15 cellular contexts compared by ENCODE assay signal in genomic region chr13:112891477-112892401, GRCh38.
DNase-seq lines count a peak whose midpoint lies in the region; ATAC-seq and TF ChIP-seq lines count a peak whose summit lies in the region.
"Had no signal": no experiment of that assay in that cellular context is flagged by ENCODE, and none has a peak within 500 bp of the region (broad histone marks: within the 10 kb centered on the region; RNA-seq: fewer than 3 reads in every experiment).

No MANE protein-coding gene starts in this region.

- no peaks in the 10 kb centered on the region for H3K79me2 ChIP-seq in neural cell (replicated peaks; ENCODE audit: insufficient read depth, low read length)

- TF ChIP-seq RAD21 in neural cell (conservative IDR thresholded peaks at IDR 0.05) = no peak

- H3K27me3 Mint-ChIP-seq in activated CD8-positive, alpha-beta memory T cell treated with anti-CD3 and anti-CD28 coated beads, Interleukin-2, amount 10 ng/mL, durations not matched to agents 7 days and 5 days = peaks cover 30% of the 10 kb centered on the region

- no peaks in the 10 kb centered on the region for H3K9me3 Mint-ChIP-seq in activated CD8-positive, alpha-beta memory T cell treated with anti-CD3 and anti-CD28 coated beads, Interleukin-2, amount 10 ng/mL, durations not matched to agents 7 days and 5 days (ENCODE audit: low read depth)
- H3K9me3 Mint-ChIP-seq: activated T-helper 2 cell treated with anti-CD3 and anti-CD28 coated beads, Interferon-gamma antibody, Interleukin-2, Interleukin-4, amounts not matched to agents 10 μg/mL and 5 μg/mL and 100 μg/mL, durations not matched to agents 14 hours and 24 hours and 36 hours; stimulated activated naive CD8-positive, alpha-beta T cell treated with anti-CD3 and anti-CD28 coated beads, Interleukin-15, amount 100 ng/mL, for 72 hours had no signal

- H3K4me3 ChIP-seq in endocrine pancreas (ENCODE audit: control insufficient read depth, insufficient read depth, low read length) = no peak overlapping the region
- peak overlapping the region; percentile 44 for H3K4me3 ChIP-seq in neural cell (ENCODE audit: low read length)
- H3K4me3 ChIP-seq: breast epithelium, Peyer's patch had no signal

- H3K9me3 ChIP-seq in endocrine pancreas (ENCODE audit: control insufficient read depth, low read length) = no peaks in the 10 kb centered on the region
- no peaks in the 10 kb centered on the region for H3K9me3 ChIP-seq in neural cell (ENCODE audit: low read length)
- H3K9me3 ChIP-seq: breast epithelium, Peyer's patch had no signal

- no peaks in the 10 kb centered on the region for H4K20me1 ChIP-seq in neural cell (ENCODE audit: insufficient read depth)

- no peak for TF ChIP-seq EP300 in neural cell (conservative IDR thresholded peaks at IDR 0.05; ENCODE audit: poor library complexity, severe bottlenecking)

- no peak overlapping the region for H3K27ac ChIP-seq in neural cell (ENCODE audit: low read length)
- H3K27ac ChIP-seq: breast epithelium, Peyer's patch had no signal

- H3F3A ChIP-seq in neural cell (ENCODE audit: insufficient read depth, low read length, poor library complexity, severe bottlenecking) = no peaks in the 10 kb centered on the region

- H3K4me1 ChIP-seq in endocrine pancreas (ENCODE audit: control insufficient read depth, insufficient read depth, low read length) = no peaks in the 10 kb centered on the region

- peaks cover 2% of the 10 kb centered on the region for H3K4me1 Mint-ChIP-seq in activated CD8-positive, alpha-beta memory T cell treated with anti-CD3 and anti-CD28 coated beads, Interleukin-2, amount 10 ng/mL, durations not matched to agents 7 days and 5 days

- H3K27me3 ChIP-seq in endocrine pancreas (ENCODE audit: control insufficient read depth, insufficient read depth, low read length) (no peaks in the 10 kb centered on the region), neural cell (ENCODE audit: insufficient read depth, low read depth, low read length) (no peaks in the 10 kb centered on the region)
- H3K27me3 ChIP-seq: Peyer's patch had no signal

- CTCF ChIA-PET in activated CD8-positive, alpha-beta memory T cell treated with anti-CD3 and anti-CD28 coated beads, Interleukin-2, amount 10 ng/mL, durations not matched to agents 7 days and 5 days (lab: Charles Lee) = no interaction called here

- H3K36me3 ChIP-seq in endocrine pancreas (ENCODE audit: control insufficient read depth, insufficient read depth, low read length) (no peaks in the 10 kb centered on the region), neural cell (ENCODE audit: insufficient read depth, low read length) (no peaks in the 10 kb centered on the region)
- H3K36me3 ChIP-seq: breast epithelium, Peyer's patch had no signal

- H3K36me3 Mint-ChIP-seq in activated CD8-positive, alpha-beta memory T cell treated with anti-CD3 and anti-CD28 coated beads, Interleukin-2, amount 10 ng/mL, durations not matched to agents 7 days and 5 days = no peaks in the 10 kb centered on the region

- no peak overlapping the region for H3K27ac Mint-ChIP-seq in activated CD8-positive, alpha-beta memory T cell treated with anti-CD3 and anti-CD28 coated beads, Interleukin-2, amount 10 ng/mL, durations not matched to agents 7 days and 5 days
- H3K27ac Mint-ChIP-seq: activated T-helper 2 cell treated with anti-CD3 and anti-CD28 coated beads, Interferon-gamma antibody, Interleukin-2, Interleukin-4, amounts not matched to agents 10 μg/mL and 5 μg/mL and 100 μg/mL, durations not matched to agents 14 hours and 24 hours and 36 hours; stimulated activated naive CD8-positive, alpha-beta T cell treated with anti-CD3 and anti-CD28 coated beads, Interleukin-15, amount 100 ng/mL, for 72 hours; T-helper 17 cell had no signal

- H3K4me3 Mint-ChIP-seq in activated CD8-positive, alpha-beta memory T cell treated with anti-CD3 and anti-CD28 coated beads, Interleukin-2, amount 10 ng/mL, durations not matched to agents 7 days and 5 days = no peak overlapping the region
- H3K4me3 Mint-ChIP-seq: stimulated activated naive CD8-positive, alpha-beta T cell treated with anti-CD3 and anti-CD28 coated beads, Interleukin-15, amount 100 ng/mL, for 72 hours; T-helper 17 cell had no signal

- TF ChIP-seq CTCF in neural cell (IDR thresholded peaks at IDR 0.05; ENCODE audit: poor library complexity, severe bottlenecking) = no peak

- H3K9ac ChIP-seq in endocrine pancreas (ENCODE audit: control insufficient read depth, insufficient read depth, low read length) (peak overlapping the region; percentile 22), neural cell (ENCODE audit: low read length) (peak overlapping the region; percentile 11)

- ATAC-seq in HG03135 (IDR thresholded peaks at IDR 0.05; ENCODE audit: unreplicated experiment) = no peak
- no peak for ATAC-seq in activated CD8-positive, alpha-beta memory T cell treated with anti-CD3 and anti-CD28 coated beads, Interleukin-2, amount 10 ng/mL, durations not matched to agents 7 days and 5 days
- no peak for ATAC-seq in GM21367 (IDR thresholded peaks at IDR 0.05; ENCODE audit: unreplicated experiment)
- ATAC-seq in GM18873 (IDR thresholded peaks at IDR 0.05; ENCODE audit: low FRiP score, unreplicated experiment) = no peak
- ATAC-seq: stimulated activated naive CD8-positive, alpha-beta T cell treated with anti-CD3 and anti-CD28 coated beads, Interleukin-15, amount 100 ng/mL, for 72 hours; T-helper 17 cell had no signal

- no peaks in the 10 kb centered on the region for H3K9me2 ChIP-seq in neural cell (ENCODE audit: insufficient read depth, low read length)

- DNase-seq in ELF-1 (ENCODE audit: low read depth, low spot score) (peak; percentile 85), NCI-H2107 (lab: John Stamatoyannopoulos, UW) (peak; percentile 70)
- DNase-seq in activated CD8-positive, alpha-beta memory T cell treated with anti-CD3 and anti-CD28 coated beads, Interleukin-2, amount 10 ng/mL, durations not matched to agents 7 days and 5 days = no peak
- DNase-seq: activated CD4-positive, alpha-beta T cell treated with anti-CD3 and anti-CD28 coated beads, Interleukin-2, amount 50 U/mL, for 4 hours; NCI-H2171; stimulated activated naive CD8-positive, alpha-beta T cell treated with anti-CD3 and anti-CD28 coated beads, Interleukin-15, amount 100 ng/mL, for 72 hours; T-helper 17 cell had no signal

- no peak overlapping the region for H2AFZ ChIP-seq in neural cell (ENCODE audit: low read depth, low read length)

- no peak overlapping the region for H3K4me2 ChIP-seq in neural cell (ENCODE audit: low read length)

TF ChIP-seq in neural cell, 6 proteins besides CTCF, POLR2A, EP300 and RAD21:
- TF ChIP-seq REST (IDR thresholded peaks at IDR 0.05; ENCODE audit: borderline replicate concordance) (no peak), EZH2 (IDR thresholded peaks at IDR 0.05; ENCODE audit: borderline replicate concordance, insufficient read depth, low read length, poor library complexity, severe bottlenecking) (no peak), POLR2AphosphoS5 (IDR thresholded peaks at IDR 0.05) (peak; percentile 44), MXI1 (conservative IDR thresholded peaks at IDR 0.05; ENCODE audit: poor library complexity, severe bottlenecking) (peak; percentile 57)
